Comparison of ENCODE assay signal across 8 cellular contexts in genomic region chr9:41643571-41644221, GRCh38.
DNase-seq lines count a peak whose midpoint lies in the region; ATAC-seq and TF ChIP-seq lines count a peak whose summit lies in the region.
"Not testable (repeated sequence)": the region's sequence is repeated elsewhere in the genome, so short reads cannot be mapped to it uniquely, and the experiment has no call there.

No MANE protein-coding gene starts in this region.

- H3K27me3 Mint-ChIP-seq in neural progenitor cell (ENCODE audit: insufficient read depth, low read depth): not testable (repeated sequence)
- peaks cover 0 to 12% of the 10 kb centered on the region in 2 donors for H3K27me3 Mint-ChIP-seq in stimulated activated naive B cell treated with anti-CD40 and anti-IgM and Interleukin-4, amounts not matched to agents 10 μg/mL and 1 μg/mL and 100 μg/mL, for 72 hours

- H3K9ac ChIP-seq in neural progenitor cell: not testable (repeated sequence)

- peak; percentile 10 for TF ChIP-seq CTCF in fibroblast of villous mesenchyme (IDR thresholded peaks at IDR 0.05; ENCODE audit: insufficient read depth, low read depth, low read length)
- peak; percentile 9 for TF ChIP-seq CTCF in neural progenitor cell (IDR thresholded peaks at IDR 0.05)

- peak overlapping the region; percentile 35 for H3K4me3 Mint-ChIP-seq in neural progenitor cell
- H3K4me3 Mint-ChIP-seq in stimulated activated naive B cell treated with anti-CD40 and anti-IgM and Interleukin-4, amounts not matched to agents 10 μg/mL and 1 μg/mL and 100 μg/mL, for 72 hours: peak overlapping the region in 1 of 2 donors; percentile 69

- H3K9me3 ChIP-seq in SJCRH30 (replicated peaks); neural progenitor cell (ENCODE audit: low read depth): not testable (repeated sequence)

- H3F3A ChIP-seq in neural progenitor cell (ENCODE audit: low read depth): not testable (repeated sequence)

- not testable (repeated sequence) for H3K36me3 Mint-ChIP-seq in activated naive CD4-positive, alpha-beta T cell treated with anti-CD3 and anti-CD28 coated beads, Interleukin-2, amount 50 U/mL, for 72 hours; neural progenitor cell; stimulated activated naive B cell treated with anti-CD40 and anti-IgM and Interleukin-4, amounts not matched to agents 10 μg/mL and 1 μg/mL and 100 μg/mL, for 72 hours

- H3K79me2 ChIP-seq in neural progenitor cell (ENCODE audit: low read depth): not testable (repeated sequence)

- H3K4me1 ChIP-seq in SJCRH30, neural progenitor cell: not testable (repeated sequence)

- peak overlapping the region; percentile 74 for H3K27ac ChIP-seq in SJCRH30
- H3K27ac ChIP-seq in neural progenitor cell: not testable (repeated sequence)

- H3K27ac Mint-ChIP-seq in activated naive CD4-positive, alpha-beta T cell treated with anti-CD3 and anti-CD28 coated beads, Interleukin-2, amount 50 U/mL, for 72 hours: peak overlapping the region in 1 of 2 donors; percentile 79
- not testable (repeated sequence) for H3K27ac Mint-ChIP-seq in neural progenitor cell
- H3K27ac Mint-ChIP-seq in stimulated activated naive B cell treated with anti-CD40 and anti-IgM and Interleukin-4, amounts not matched to agents 10 μg/mL and 1 μg/mL and 100 μg/mL, for 72 hours: peak overlapping the region; percentile 56

- DNase-seq in EL: peak; percentile 14
- peak; percentile 69 for DNase-seq in H4 (ENCODE audit: low spot score)
- DNase-seq in HuH-7.5 (ENCODE audit: low spot score): peak; percentile 1
- DNase-seq in SJCRH30: peak; percentile 62 to 70
- DNase-seq in activated naive CD4-positive, alpha-beta T cell treated with anti-CD3 and anti-CD28 coated beads, Interleukin-2, amount 50 U/mL, for 72 hours (ENCODE audit: low spot score in 2 of 2): peak; percentile 33 to 89
- DNase-seq in fibroblast of villous mesenchyme (ENCODE audit: low read depth): peak; percentile 57
- peak; percentile 79 for DNase-seq in neural progenitor cell (ENCODE audit: low spot score)
- DNase-seq in stimulated activated naive B cell treated with anti-CD40 and anti-IgM and Interleukin-4, amounts not matched to agents 10 μg/mL and 1 μg/mL and 100 μg/mL, for 72 hours: peak; percentile 46

- H4K20me1 ChIP-seq in neural progenitor cell (ENCODE audit: low read depth): not testable (repeated sequence)

- H2AFZ ChIP-seq in neural progenitor cell (replicated peaks): peak overlapping the region; percentile 77

- peak; percentile 91 to 100 for ATAC-seq in activated naive CD4-positive, alpha-beta T cell treated with anti-CD3 and anti-CD28 coated beads, Interleukin-2, amount 50 U/mL, for 72 hours
- ATAC-seq in stimulated activated naive B cell treated with anti-CD40 and anti-IgM and Interleukin-4, amounts not matched to agents 10 μg/mL and 1 μg/mL and 100 μg/mL, for 72 hours (replicated peaks): peak in 1 of 2 donors; percentile 84

- not testable (repeated sequence) for H3K9me3 Mint-ChIP-seq in activated naive CD4-positive, alpha-beta T cell treated with anti-CD3 and anti-CD28 coated beads, Interleukin-2, amount 50 U/mL, for 72 hours; neural progenitor cell; stimulated activated naive B cell treated with anti-CD40 and anti-IgM and Interleukin-4, amounts not matched to agents 10 μg/mL and 1 μg/mL and 100 μg/mL, for 72 hours

- peak overlapping the region; percentile 60 for H3K4me3 ChIP-seq in SJCRH30
- H3K4me3 ChIP-seq in fibroblast of villous mesenchyme (ENCODE audit: low read depth, low read length): peak overlapping the region; percentile 41
- H3K4me3 ChIP-seq in neural progenitor cell: peak overlapping the region; percentile 22

- peak overlapping the region; percentile 35 for H3K4me2 ChIP-seq in neural progenitor cell

- not testable (repeated sequence) for H3K4me1 Mint-ChIP-seq in neural progenitor cell; stimulated activated naive B cell treated with anti-CD40 and anti-IgM and Interleukin-4, amounts not matched to agents 10 μg/mL and 1 μg/mL and 100 μg/mL, for 72 hours

- H3K27me3 ChIP-seq in SJCRH30, neural progenitor cell: not testable (repeated sequence)

- H3K36me3 ChIP-seq in SJCRH30, neural progenitor cell: not testable (repeated sequence)

Comparison
In these comparisons a context has a peak if more than half of its experiments do, and no peak if none do; other contexts are left out.
1. DNase-seq: peak in every context shown above with its lines; median percentile 79 in neural progenitor cell; 69 in H4; 66 in SJCRH30; 61 in activated naive CD4-positive, alpha-beta T cell treated with anti-CD3 and anti-CD28 coated beads, Interleukin-2, amount 50 U/mL, for 72 hours; 57 in fibroblast of villous mesenchyme; 46 in stimulated activated naive B cell treated with anti-CD40 and anti-IgM and Interleukin-4, amounts not matched to agents 10 μg/mL and 1 μg/mL and 100 μg/mL, for 72 hours; 14 in EL; 1 in HuH-7.5.